In genomic region chr1:57845041-57845440, GRCh38 we compare ENCODE assay signal across 1 cellular context.
TF ChIP-seq lines count a peak whose summit lies in the region.

No MANE protein-coding gene starts in this region.

TF ChIP-seq in SK-N-SH treated with all-trans-retinoic acid at 6 μM for 48 hours, 23 proteins besides CTCF, POLR2A, EP300 and RAD21 (continued from another document):
- TF ChIP-seq, protein P1, sequence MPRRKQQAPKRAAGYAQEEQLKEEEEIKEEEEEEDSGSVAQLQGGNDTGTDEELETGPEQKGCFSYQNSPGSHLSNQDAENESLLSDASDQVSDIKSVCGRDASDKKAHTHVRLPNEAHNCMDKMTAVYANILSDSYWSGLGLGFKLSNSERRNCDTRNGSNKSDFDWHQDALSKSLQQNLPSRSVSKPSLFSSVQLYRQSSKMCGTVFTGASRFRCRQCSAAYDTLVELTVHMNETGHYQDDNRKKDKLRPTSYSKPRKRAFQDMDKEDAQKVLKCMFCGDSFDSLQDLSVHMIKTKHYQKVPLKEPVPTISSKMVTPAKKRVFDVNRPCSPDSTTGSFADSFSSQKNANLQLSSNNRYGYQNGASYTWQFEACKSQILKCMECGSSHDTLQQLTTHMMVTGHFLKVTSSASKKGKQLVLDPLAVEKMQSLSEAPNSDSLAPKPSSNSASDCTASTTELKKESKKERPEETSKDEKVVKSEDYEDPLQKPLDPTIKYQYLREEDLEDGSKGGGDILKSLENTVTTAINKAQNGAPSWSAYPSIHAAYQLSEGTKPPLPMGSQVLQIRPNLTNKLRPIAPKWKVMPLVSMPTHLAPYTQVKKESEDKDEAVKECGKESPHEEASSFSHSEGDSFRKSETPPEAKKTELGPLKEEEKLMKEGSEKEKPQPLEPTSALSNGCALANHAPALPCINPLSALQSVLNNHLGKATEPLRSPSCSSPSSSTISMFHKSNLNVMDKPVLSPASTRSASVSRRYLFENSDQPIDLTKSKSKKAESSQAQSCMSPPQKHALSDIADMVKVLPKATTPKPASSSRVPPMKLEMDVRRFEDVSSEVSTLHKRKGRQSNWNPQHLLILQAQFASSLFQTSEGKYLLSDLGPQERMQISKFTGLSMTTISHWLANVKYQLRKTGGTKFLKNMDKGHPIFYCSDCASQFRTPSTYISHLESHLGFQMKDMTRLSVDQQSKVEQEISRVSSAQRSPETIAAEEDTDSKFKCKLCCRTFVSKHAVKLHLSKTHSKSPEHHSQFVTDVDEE (CRISPR knock-in tag; IDR thresholded peaks at IDR 0.05), result no peak
- TF ChIP-seq BACH2 (CRISPR knock-in tag; IDR thresholded peaks at IDR 0.05; ENCODE audit: borderline replicate concordance), result no peak
- no peak for TF ChIP-seq ESRRG (CRISPR knock-in tag; IDR thresholded peaks at IDR 0.05)
- no peak for TF ChIP-seq ZFP3 (CRISPR knock-in tag; IDR thresholded peaks at IDR 0.05)
- TF ChIP-seq ARNTL (CRISPR knock-in tag; IDR thresholded peaks at IDR 0.05; ENCODE audit: borderline replicate concordance, low read depth), result no peak
- no peak for TF ChIP-seq TOX (CRISPR knock-in tag; IDR thresholded peaks at IDR 0.05; ENCODE audit: borderline replicate concordance)
- TF ChIP-seq ZNF565 (CRISPR knock-in tag; conservative IDR thresholded peaks at IDR 0.05; ENCODE audit: low read depth), result no peak
- no peak for TF ChIP-seq TCF4 (CRISPR knock-in tag; IDR thresholded peaks at IDR 0.05; ENCODE audit: borderline replicate concordance)
- no peak for TF ChIP-seq ZNF70 (CRISPR knock-in tag; IDR thresholded peaks at IDR 0.05)
